In genomic region chr10:12579954-12580858, GRCh38 we compare ENCODE assay signal across 10 cellular contexts.
DNase-seq lines count a peak whose midpoint lies in the region; ATAC-seq lines count a peak whose summit lies in the region.
"Had no signal": no experiment of that assay in that cellular context is flagged by ENCODE, and none has a peak within 500 bp of the region (broad histone marks: within the 10 kb centered on the region; RNA-seq: fewer than 3 reads in every experiment).

No MANE protein-coding gene starts in this region.

- H3K4me3 Mint-ChIP-seq in T-cell, result no peak overlapping the region
- no peak overlapping the region for H3K4me3 Mint-ChIP-seq in memory B cell
- no peak overlapping the region for H3K4me3 Mint-ChIP-seq in activated naive CD8-positive, alpha-beta T cell treated with anti-CD3 and anti-CD28 coated beads for 36 hours

- CTCF ChIA-PET in T-cell (lab: Charles Lee), result no interaction called here

- H3K36me3 Mint-ChIP-seq in T-cell (peaks cover 30% of the 10 kb centered on the region), memory B cell (peaks cover 41% of the 10 kb centered on the region)
- peaks cover 17% of the 10 kb centered on the region for H3K36me3 Mint-ChIP-seq in activated naive CD8-positive, alpha-beta T cell treated with anti-CD3 and anti-CD28 coated beads for 36 hours

- ATAC-seq in GM18861 (IDR thresholded peaks at IDR 0.05; ENCODE audit: unreplicated experiment), result peak; percentile 93
- peak; percentile 64 for ATAC-seq in HG02588 (IDR thresholded peaks at IDR 0.05; ENCODE audit: unreplicated experiment)
- no peak for ATAC-seq in T-cell (replicated peaks in 1 of 4)
- no peak for ATAC-seq in memory B cell (ENCODE audit: low read depth)
- ATAC-seq in HG03442 (IDR thresholded peaks at IDR 0.05; ENCODE audit: unreplicated experiment), result no peak
- ATAC-seq in GM21717 (IDR thresholded peaks at IDR 0.05; ENCODE audit: unreplicated experiment), result no peak

- DNase-seq in T-cell, result no peak
- DNase-seq in memory B cell (ENCODE audit: low spot score in 2 of 2), result no peak
- DNase-seq in activated CD4-positive, alpha-beta T cell treated with anti-CD3 and anti-CD28 coated beads for 4 hours, result no peak
- no peak for DNase-seq in activated naive CD8-positive, alpha-beta T cell treated with anti-CD3 and anti-CD28 coated beads for 36 hours
- DNase-seq: occipital lobe, SJCRH30 had no signal

- POLR2A ChIA-PET in T-cell (lab: Charles Lee), result interaction anchor here in 1 of 2 donors (0.6 kb wide), 1 partner anchor 322 kb away, joined by 8 read pairs; no protein-coding TSS in a partner anchor

- H3K4me1 Mint-ChIP-seq in T-cell (peaks cover 21 to 29% (median 22%) of the 10 kb centered on the region in 3 donors), memory B cell (peaks cover 34% of the 10 kb centered on the region)
- H3K4me1 Mint-ChIP-seq in activated naive CD8-positive, alpha-beta T cell treated with anti-CD3 and anti-CD28 coated beads for 36 hours, result peaks cover 7% of the 10 kb centered on the region

- H3K9me3 Mint-ChIP-seq in T-cell, result peaks cover 0 to 5% (median under 1%) of the 10 kb centered on the region in 3 donors
- H3K9me3 Mint-ChIP-seq in memory B cell, result peaks cover 3% of the 10 kb centered on the region
- peaks cover 24% of the 10 kb centered on the region for H3K9me3 Mint-ChIP-seq in activated naive CD8-positive, alpha-beta T cell treated with anti-CD3 and anti-CD28 coated beads for 36 hours

- H3K27me3 Mint-ChIP-seq in T-cell, result no peaks in the 10 kb centered on the region
- no peaks in the 10 kb centered on the region for H3K27me3 Mint-ChIP-seq in memory B cell
- no peaks in the 10 kb centered on the region for H3K27me3 Mint-ChIP-seq in activated naive CD8-positive, alpha-beta T cell treated with anti-CD3 and anti-CD28 coated beads for 36 hours

- H3K27ac Mint-ChIP-seq in T-cell (peak overlapping the region; percentile 11 to 34), memory B cell (peak overlapping the region; percentile 39)
- no peak overlapping the region for H3K27ac Mint-ChIP-seq in activated naive CD8-positive, alpha-beta T cell treated with anti-CD3 and anti-CD28 coated beads for 36 hours

Comparison
In these comparisons a context has a peak if more than half of its experiments do, and no peak if none do; other contexts are left out.
1. ATAC-seq: peak in GM18861 (single experiment) and HG02588 (single experiment); none in T-cell (0 of 4), memory B cell (single experiment), HG03442 (single experiment) and GM21717 (single experiment).